In the genomic region with DNA sequence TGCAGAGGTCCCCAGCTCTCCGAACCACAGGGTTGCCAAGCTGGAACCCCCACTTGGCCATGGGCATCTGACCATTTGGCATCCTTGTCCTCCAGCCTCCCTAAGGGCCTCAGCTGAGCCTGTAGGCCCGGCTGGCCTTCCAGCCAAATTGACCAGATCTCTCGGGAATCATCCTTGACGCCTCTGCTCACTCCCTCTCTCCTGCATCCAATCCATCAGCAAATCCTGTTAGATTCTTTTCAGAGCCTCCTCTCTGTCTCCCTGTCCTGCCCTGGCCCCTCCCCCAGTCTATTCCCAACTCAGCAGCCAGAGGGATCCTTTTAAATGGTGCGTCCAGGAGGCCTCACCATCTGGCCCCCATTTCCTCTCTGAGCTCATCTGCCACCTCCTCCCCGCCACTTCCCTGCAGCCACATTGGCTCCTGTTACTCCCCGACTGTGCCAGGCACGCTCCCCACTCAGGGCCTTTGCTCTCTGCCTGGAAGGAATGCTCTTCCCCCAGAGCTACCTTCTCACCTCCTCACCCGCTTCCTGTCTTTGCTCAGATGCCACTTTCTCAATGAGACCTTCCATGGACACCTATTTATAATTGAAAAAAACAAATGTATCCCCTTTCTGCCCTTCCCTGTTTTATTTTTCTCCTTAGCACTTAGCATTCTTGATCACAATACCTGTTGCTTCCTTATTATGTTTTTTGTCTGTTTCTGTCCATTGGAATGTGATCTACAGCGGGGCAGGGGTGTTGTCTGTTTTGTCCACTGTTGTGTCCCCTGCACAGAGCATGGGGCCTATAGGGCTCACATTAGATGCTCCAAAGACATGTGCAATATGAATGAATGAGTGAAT, we compare ENCODE assay signal across 13 cellular contexts.
DNase-seq lines count a peak whose midpoint lies in the region; FAIRE-seq and TF ChIP-seq lines count a peak whose summit lies in the region.
"Had no signal": no experiment of that assay in that cellular context is flagged by ENCODE, and none has a peak within 500 bp of the region (broad histone marks: within the 10 kb centered on the region; RNA-seq: fewer than 3 reads in every experiment).

No MANE protein-coding gene starts in this region.

- no peaks in the 10 kb centered on the region for H3K36me3 ChIP-seq in esophagus muscularis mucosa
- H3K36me3 ChIP-seq: vagina had no signal

- no peak for FAIRE-seq in GM19239 (lab: Jason Lieb, UNC)

- H3K4me3 ChIP-seq in esophagus muscularis mucosa, result no peak overlapping the region
- H3K4me3 ChIP-seq: vagina had no signal

- H3K27ac ChIP-seq in esophagus muscularis mucosa (replicated peaks in 1 of 4), result no peak overlapping the region
- H3K27ac ChIP-seq: vagina had no signal

- peaks cover 0 to 16% (median 13%) of the 10 kb centered on the region in 4 donors for H3K4me1 ChIP-seq in esophagus muscularis mucosa

- 73% methylated on average over 10 of the region's 10 CpGs for whole genome bisulfite sequencing in esophagus muscularis mucosa

- intact Hi-C loops in esophagus muscularis mucosa (cut with DNase I), result no loop called here

- TF ChIP-seq CTCF in esophagus muscularis mucosa (IDR thresholded peaks at IDR 0.05), result no peak

- H3K9me3 ChIP-seq in esophagus muscularis mucosa, result no peaks in the 10 kb centered on the region
- H3K9me3 ChIP-seq: vagina had no signal

- no peaks in the 10 kb centered on the region for H3K27me3 ChIP-seq in esophagus muscularis mucosa
- H3K27me3 ChIP-seq: vagina had no signal

- DNase-seq in AG08395 (ENCODE audit: low spot score) (peak; percentile 65), EH (ENCODE audit: low read depth) (peak; percentile 74), NCI-H2227 treated with DMSO at 0.1 percent for 48 hours (lab: John Stamatoyannopoulos, UW) (peak; percentile 42), fibroblast of gingiva (ENCODE audit: low read depth) (peak; percentile 29), esophagus muscularis mucosa (ENCODE audit: extremely low spot score) (no peak), dermis blood vessel endothelial cell (no peak), AG08396 (ENCODE audit: low spot score) (no peak), GM19239 (ENCODE audit: insufficient read length, low spot score) (no peak)
- DNase-seq: activated T-cell treated with anti-CD3 and anti-CD28 coated beads, Interleukin-2, amount 50 U/mL, for 72 hours; central memory CD4-positive, alpha-beta T cell; OCI-M1; right cardiac atrium had no signal

- no peak for TF ChIP-seq EP300 in esophagus muscularis mucosa (IDR thresholded peaks at IDR 0.05)

- no peak for TF ChIP-seq POLR2A in esophagus muscularis mucosa (IDR thresholded peaks at IDR 0.05; ENCODE audit: low read depth)

Comparison
In these comparisons a context has a peak if more than half of its experiments do, and no peak if none do; other contexts are left out.
1. DNase-seq: peak in AG08395 (single experiment), EH (single experiment), NCI-H2227 treated with DMSO at 0.1 percent for 48 hours (single experiment) and fibroblast of gingiva (single experiment); none in esophagus muscularis mucosa (single experiment), dermis blood vessel endothelial cell (single experiment), AG08396 (single experiment) and GM19239 (single experiment).